In the genomic region with DNA sequence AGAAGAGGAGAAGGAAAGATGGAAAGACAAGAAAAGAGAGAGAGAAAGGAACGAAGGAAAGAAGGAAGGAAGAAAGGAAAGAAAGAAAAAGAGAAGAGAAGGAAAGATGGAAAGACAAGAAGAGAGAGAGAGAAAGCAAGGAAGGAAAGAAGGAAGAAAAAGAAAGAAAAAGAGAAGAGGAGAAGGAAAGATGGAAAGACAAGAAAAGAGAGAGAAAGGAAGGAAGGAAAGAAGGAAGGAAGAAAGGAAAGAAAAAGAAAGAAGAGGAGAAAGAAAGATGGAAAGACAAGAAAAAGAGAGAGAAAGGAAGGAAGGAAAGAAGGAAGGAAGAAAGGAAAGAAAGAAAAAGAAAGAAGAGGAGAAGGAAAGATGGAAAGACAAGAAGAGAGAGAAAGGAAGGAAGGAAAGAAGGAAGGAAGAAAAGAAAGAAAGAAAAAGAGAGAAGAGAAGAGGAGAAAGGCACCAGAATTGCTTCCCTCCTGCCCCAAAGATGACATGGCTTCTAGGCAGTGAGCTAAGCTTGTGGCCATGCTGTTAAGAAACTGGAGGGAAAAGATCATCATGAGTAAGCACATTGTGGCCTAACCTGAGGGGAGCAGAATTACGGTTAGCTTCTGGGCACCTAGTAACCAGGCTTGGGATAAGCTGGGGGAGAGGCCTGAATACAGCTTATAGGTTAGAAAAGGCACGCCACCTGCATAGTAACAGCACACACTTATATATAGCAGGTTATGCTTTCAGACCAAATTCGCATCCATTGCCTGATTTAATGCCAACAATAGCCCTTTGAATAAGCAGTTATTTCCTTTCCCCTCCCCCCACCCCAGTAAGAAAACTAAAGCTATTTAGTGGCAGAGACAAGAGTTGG, we compare ENCODE assay signal across 8 cellular contexts. TPM values are rescaled to one million over a fixed set of nuclear protein-coding genes. Genes with fewer than 3 reads are reported as not detected.
DNase-seq lines count a peak whose midpoint lies in the region; ATAC-seq and TF ChIP-seq lines count a peak whose summit lies in the region.

No MANE protein-coding gene starts in this region.

- no peak for TF ChIP-seq EP300 in suprapubic skin (IDR thresholded peaks at IDR 0.05)

- TF ChIP-seq CTCF in epithelial cell of esophagus (IDR thresholded peaks at IDR 0.05; ENCODE audit: insufficient read depth, low read depth, low read length, missing control alignments) (no peak), suprapubic skin (IDR thresholded peaks at IDR 0.05) (no peak)

- no peak for TF ChIP-seq POLR2A in suprapubic skin (IDR thresholded peaks at IDR 0.05)

- ATAC-seq in GM19455 (IDR thresholded peaks at IDR 0.05; ENCODE audit: unreplicated experiment): no peak
- no peak for ATAC-seq in GM18907 (IDR thresholded peaks at IDR 0.05; ENCODE audit: unreplicated experiment)

- no peak overlapping the region for H3K4me3 ChIP-seq in epithelial cell of esophagus (ENCODE audit: low read length)
- no peak overlapping the region for H3K4me3 ChIP-seq in suprapubic skin

- no peaks in the 10 kb centered on the region for H3K9me3 ChIP-seq in suprapubic skin

- H3K27ac ChIP-seq in suprapubic skin: no peak overlapping the region

- 80% methylated on average over 4 of the region's 4 CpGs for WGBS in suprapubic skin

- DNase-seq in stimulated activated CD4-positive, alpha-beta T cell treated with anti-CD3 and anti-CD28 coated beads, Interleukin-1b, Interleukin-23, amount 100 ng/mL, for 48 hours: peak; percentile 41
- no peak for DNase-seq in stimulated activated CD4-positive, alpha-beta T cell treated with anti-CD3 and anti-CD28 coated beads, Interleukin-4, amount 100 ng/mL, for 4 hours
- peak; percentile 86 for DNase-seq in SIG-M5 treated with dmso at 0.1 percent for 504 hours (lab: John Stamatoyannopoulos, UW; ENCODE audit: unreplicated experiment)
- peak; percentile 88 for DNase-seq in epithelial cell of esophagus (ENCODE audit: low read depth)
- peak; percentile 35 to 49 for DNase-seq in suprapubic skin (ENCODE audit: low spot score in 2 of 2)
- DNase-seq in cerebellar cortex (ENCODE audit: low spot score): no peak

- H3K27me3 ChIP-seq in suprapubic skin: no peaks in the 10 kb centered on the region

- H3K4me1 ChIP-seq in suprapubic skin: peaks cover 57% of the 10 kb centered on the region

- H3K36me3 ChIP-seq in suprapubic skin: no peaks in the 10 kb centered on the region

RNA-seq across cellular contexts. Expression of gene ST3GAL4, which starts 2.3 kb away (rescaled TPM):
- 10 to 100 TPM; 23.6 to 30.9 (median 26.9) TPM for total RNA-seq in suprapubic skin

RNA-seq across cellular contexts. Expression of gene DCPS, which starts 49.3 kb away (rescaled TPM):
- 10 to 100 TPM; 15.4 to 19.1 (median 17.8) TPM for total RNA-seq in suprapubic skin

Comparison
In these comparisons a context has a peak if more than half of its experiments do, and no peak if none do; other contexts are left out.
1. DNase-seq: peak in stimulated activated CD4-positive, alpha-beta T cell treated with anti-CD3 and anti-CD28 coated beads, Interleukin-1b, Interleukin-23, amount 100 ng/mL, for 48 hours (single experiment), SIG-M5 treated with dmso at 0.1 percent for 504 hours (single experiment), epithelial cell of esophagus (single experiment) and suprapubic skin (2 of 2); none in stimulated activated CD4-positive, alpha-beta T cell treated with anti-CD3 and anti-CD28 coated beads, Interleukin-4, amount 100 ng/mL, for 4 hours (0 of 2) and cerebellar cortex (single experiment).